Comparison of ENCODE assay signal across 1 cellular context in the genomic region with DNA sequence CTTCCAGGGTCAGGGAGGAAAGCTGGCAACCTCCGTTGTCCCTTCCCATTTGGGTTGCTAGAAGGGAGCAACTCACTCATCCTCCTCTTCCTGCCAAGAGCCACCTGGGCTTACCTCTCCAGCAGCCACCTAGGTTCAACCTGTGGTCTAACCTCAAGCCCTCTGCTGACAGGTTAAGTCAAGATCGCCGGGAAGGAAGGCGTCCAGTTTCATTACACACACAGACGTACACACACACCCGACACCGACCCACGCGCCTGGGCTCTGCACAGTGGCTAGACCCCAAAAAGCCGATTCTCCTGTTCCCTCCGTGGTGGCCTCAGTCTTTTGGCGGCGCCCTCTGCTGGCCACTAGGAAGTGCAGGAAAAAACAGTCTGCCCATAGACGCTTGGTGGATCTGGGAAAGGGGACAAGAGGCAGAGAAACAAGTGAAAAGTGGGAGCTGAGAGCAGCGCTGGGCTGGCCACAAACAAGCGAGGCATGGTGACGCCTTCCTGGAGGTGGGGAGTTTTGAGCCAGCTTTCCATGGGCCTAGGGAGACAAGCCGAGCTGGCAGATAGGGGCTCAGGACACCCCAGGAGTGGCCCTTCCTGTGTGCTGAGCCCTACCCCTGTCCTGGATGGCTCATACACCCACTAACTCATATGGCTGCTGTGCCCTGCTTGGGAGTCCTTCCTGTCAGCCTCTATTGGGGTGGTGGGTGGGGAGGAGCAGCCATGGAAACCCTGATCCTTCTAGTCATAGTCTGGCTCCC.
A peak's percentile ranks its signal among the peaks of the same experiment; 100 is the strongest.
TF ChIP-seq lines count a peak whose summit lies in the region.

No MANE protein-coding gene starts in this region.

TF ChIP-seq in K562, 482 proteins besides CTCF, POLR2A, EP300 and RAD21 (continued from another document and continues in another):
- TF ChIP-seq, protein P1, sequence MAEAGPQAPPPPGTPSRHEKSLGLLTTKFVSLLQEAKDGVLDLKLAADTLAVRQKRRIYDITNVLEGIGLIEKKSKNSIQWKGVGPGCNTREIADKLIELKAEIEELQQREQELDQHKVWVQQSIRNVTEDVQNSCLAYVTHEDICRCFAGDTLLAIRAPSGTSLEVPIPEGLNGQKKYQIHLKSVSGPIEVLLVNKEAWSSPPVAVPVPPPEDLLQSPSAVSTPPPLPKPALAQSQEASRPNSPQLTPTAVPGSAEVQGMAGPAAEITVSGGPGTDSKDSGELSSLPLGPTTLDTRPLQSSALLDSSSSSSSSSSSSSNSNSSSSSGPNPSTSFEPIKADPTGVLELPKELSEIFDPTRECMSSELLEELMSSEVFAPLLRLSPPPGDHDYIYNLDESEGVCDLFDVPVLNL (CRISPR knock-in tag; IDR thresholded peaks at IDR 0.05; ENCODE audit: low read depth): 0 out of 2 replicates have a peak, but pooled peaks have one; percentile 17
- TF ChIP-seq ZNF197 (CRISPR knock-in tag; IDR thresholded peaks at IDR 0.05; ENCODE audit: low read depth) (no peak), RERE (CRISPR knock-in tag; IDR thresholded peaks at IDR 0.05; ENCODE audit: borderline replicate concordance) (no peak), ZNF277 (CRISPR knock-in tag; IDR thresholded peaks at IDR 0.05; ENCODE audit: borderline replicate concordance) (no peak), POLR2H (tag; IDR thresholded peaks at IDR 0.05; ENCODE audit: low read depth) (no peak), E2F1 (CRISPR knock-in tag; IDR thresholded peaks at IDR 0.05) (no peak), NKRF (IDR thresholded peaks at IDR 0.05; ENCODE audit: borderline replicate concordance) (no peak; the same call in 1 of the 2 replicates), ZFP1 (CRISPR knock-in tag; IDR thresholded peaks at IDR 0.05) (0 out of 2 replicates have a peak, but pooled peaks have one; percentile 10), FOS (IDR thresholded peaks at IDR 0.05; ENCODE audit: extremely low read depth, insufficient read length) (no peak), ZNF41 (CRISPR knock-in tag; conservative IDR thresholded peaks at IDR 0.05) (no peak), SIN3B (IDR thresholded peaks at IDR 0.05; ENCODE audit: low read depth) (no peak), EP400 (IDR thresholded peaks at IDR 0.05) (peak; percentile 48), SP2 (IDR thresholded peaks at IDR 0.05; ENCODE audit: extremely low read depth, low read depth, low read length, poor library complexity, severe bottlenecking) (no peak), POLR2G (IDR thresholded peaks at IDR 0.05; ENCODE audit: low read depth, low read length) (peak; percentile 62), RFX1 (IDR thresholded peaks at IDR 0.05) (no peak), ZNF586 (CRISPR knock-in tag; conservative IDR thresholded peaks at IDR 0.05) (no peak), ZNF24 (IDR thresholded peaks at IDR 0.05) (peak; percentile 41; the same call in 1 of the 2 replicates), ZNF224 (CRISPR knock-in tag; IDR thresholded peaks at IDR 0.05) (no peak), RB1 (IDR thresholded peaks at IDR 0.05; ENCODE audit: low read depth) (peak; percentile 93), KLF1 (tag; IDR thresholded peaks at IDR 0.05) (no peak), CGGBP1 (CRISPR knock-in tag; IDR thresholded peaks at IDR 0.05) (no peak), ZNF165 (CRISPR knock-in tag; IDR thresholded peaks at IDR 0.05; ENCODE audit: borderline replicate concordance) (no peak), LCOR (CRISPR knock-in tag; IDR thresholded peaks at IDR 0.05) (peak; percentile 96), CHAMP1 (IDR thresholded peaks at IDR 0.05) (no peak), ZNF696 (CRISPR knock-in tag; conservative IDR thresholded peaks at IDR 0.05) (no peak), ZBTB7A (IDR thresholded peaks at IDR 0.05; ENCODE audit: borderline replicate concordance, control insufficient read depth, low read depth, low read length) (peak; percentile 70), ATF3 (IDR thresholded peaks at IDR 0.05) (no peak), ATF3 (CRISPR knock-in tag; conservative IDR thresholded peaks at IDR 0.05) (no peak), SAFB2 (IDR thresholded peaks at IDR 0.05; ENCODE audit: borderline replicate concordance, low read depth, low read length, severe bottlenecking) (no peak), CLOCK (CRISPR knock-in tag; IDR thresholded peaks at IDR 0.05; ENCODE audit: borderline replicate concordance) (no peak)
- TF ChIP-seq, protein P2, sequence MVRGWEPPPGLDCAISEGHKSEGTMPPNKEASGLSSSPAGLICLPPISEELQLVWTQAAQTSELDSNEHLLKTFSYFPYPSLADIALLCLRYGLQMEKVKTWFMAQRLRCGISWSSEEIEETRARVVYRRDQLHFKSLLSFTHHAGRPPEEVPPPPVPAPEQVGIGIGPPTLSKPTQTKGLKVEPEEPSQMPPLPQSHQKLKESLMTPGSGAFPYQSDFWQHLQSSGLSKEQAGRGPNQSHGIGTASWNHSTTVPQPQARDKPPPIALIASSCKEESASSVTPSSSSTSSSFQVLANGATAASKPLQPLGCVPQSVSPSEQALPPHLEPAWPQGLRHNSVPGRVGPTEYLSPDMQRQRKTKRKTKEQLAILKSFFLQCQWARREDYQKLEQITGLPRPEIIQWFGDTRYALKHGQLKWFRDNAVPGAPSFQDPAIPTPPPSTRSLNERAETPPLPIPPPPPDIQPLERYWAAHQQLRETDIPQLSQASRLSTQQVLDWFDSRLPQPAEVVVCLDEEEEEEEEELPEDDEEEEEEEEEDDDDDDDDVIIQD (CRISPR knock-in tag; IDR thresholded peaks at IDR 0.05): no peak
- TF ChIP-seq, protein P3, sequence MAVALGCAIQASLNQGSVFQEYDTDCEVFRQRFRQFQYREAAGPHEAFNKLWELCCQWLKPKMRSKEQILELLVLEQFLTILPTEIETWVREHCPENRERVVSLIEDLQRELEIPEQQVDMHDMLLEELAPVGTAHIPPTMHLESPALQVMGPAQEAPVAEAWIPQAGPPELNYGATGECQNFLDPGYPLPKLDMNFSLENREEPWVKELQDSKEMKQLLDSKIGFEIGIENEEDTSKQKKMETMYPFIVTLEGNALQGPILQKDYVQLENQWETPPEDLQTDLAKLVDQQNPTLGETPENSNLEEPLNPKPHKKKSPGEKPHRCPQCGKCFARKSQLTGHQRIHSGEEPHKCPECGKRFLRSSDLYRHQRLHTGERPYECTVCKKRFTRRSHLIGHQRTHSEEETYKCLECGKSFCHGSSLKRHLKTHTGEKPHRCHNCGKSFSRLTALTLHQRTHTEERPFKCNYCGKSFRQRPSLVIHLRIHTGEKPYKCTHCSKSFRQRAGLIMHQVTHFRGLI (CRISPR knock-in tag; IDR thresholded peaks at IDR 0.05): no peak
